In the genomic region with DNA sequence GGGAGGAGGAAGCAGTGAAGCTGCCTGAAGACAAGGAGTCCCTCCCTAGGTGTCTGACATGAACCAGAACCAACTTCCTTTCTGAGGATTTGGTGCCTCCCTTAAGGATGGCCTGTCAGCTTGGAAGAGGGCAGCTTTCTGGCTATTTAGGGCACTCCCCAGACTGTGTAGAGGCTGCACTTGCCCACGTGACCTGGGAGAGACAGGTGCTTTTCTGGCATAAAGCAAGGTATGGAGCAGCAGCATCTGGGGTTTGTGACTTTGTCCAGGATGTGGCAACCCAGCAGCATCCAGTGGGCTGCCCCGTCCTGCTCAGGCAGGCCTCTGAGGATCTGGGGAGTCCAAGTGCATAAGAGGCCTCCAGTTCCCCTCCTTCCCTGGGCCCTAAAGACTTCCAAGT, we compare ENCODE assay signal across 35 cellular contexts. TPM values are rescaled to one million over a fixed set of nuclear protein-coding genes. Genes with fewer than 3 reads are reported as not detected.
"Had no signal": no experiment of that assay in that cellular context is flagged by ENCODE, and none has a peak within 500 bp of the region (broad histone marks: within the 10 kb centered on the region; RNA-seq: fewer than 3 reads in every experiment).

No MANE protein-coding gene starts in this region.

- H3K4me1 ChIP-seq: body of pancreas had no signal

- H3K27ac ChIP-seq: adrenal gland, body of pancreas, esophagus squamous epithelium, gastroesophageal sphincter had no signal

- H3K27me3 ChIP-seq: adrenal gland, body of pancreas, esophagus squamous epithelium, gastroesophageal sphincter had no signal

- DNase-seq: activated CD4-positive, alpha-beta memory T cell treated with anti-CD3 and anti-CD28 coated beads for 36 hours; activated CD4-positive, alpha-beta T cell treated with anti-CD3 and anti-CD28 coated beads for 36 hours; activated CD4-positive, alpha-beta T cell treated with anti-CD3 and anti-CD28 coated beads, Interleukin-2, amount 10 ng/mL, durations not matched to agents 24 days and 14 days; activated CD4-positive, CD25-positive, alpha-beta regulatory T cell; activated CD4-positive, CD25-positive, alpha-beta regulatory T cell treated with anti-CD3 and anti-CD28 coated beads, Interleukin-2, amount 50 U/mL, for 72 hours; activated CD8-positive, alpha-beta memory T cell treated with anti-CD3 and anti-CD28 coated beads, Interleukin-2, amount 10 ng/mL, durations not matched to agents 7 days and 5 days; activated CD8-positive, alpha-beta memory T cell treated with anti-CD3 and anti-CD28 coated beads, Interleukin-2, amount 50 U/mL, for 4 hours; activated CD8-positive, alpha-beta T cell treated with anti-CD3 and anti-CD28 coated beads, Interleukin-2, amount 10 ng/mL, durations not matched to agents 7 days and 5 days; activated effector memory CD4-positive, alpha-beta T cell treated with anti-CD3 and anti-CD28 coated beads, Interleukin-2, amount 50 U/mL, for 16 hours; activated naive CD4-positive, alpha-beta T cell treated with anti-CD3 and anti-CD28 coated beads for 36 hours; activated naive CD8-positive, alpha-beta T cell treated with anti-CD3 and anti-CD28 coated beads for 36 hours; activated naive CD8-positive, alpha-beta T cell treated with anti-CD3 and anti-CD28 coated beads, Interleukin-2, amount 50 U/mL, for 24 hours; activated T-cell treated with anti-CD3 and anti-CD28 coated beads, Interleukin-2, amount 50 U/mL, for 1 hour; activated T-cell treated with anti-CD3 and anti-CD28 coated beads, Interleukin-2, amount 50 U/mL, for 48 hours; adrenal gland; amygdala; aorta; body of pancreas; caudate nucleus; cortex of kidney; dermis blood vessel endothelial cell; effector CD4-positive, alpha-beta T cell; effector memory CD8-positive, alpha-beta T cell; erythroblast; esophagus squamous epithelium; foreskin melanocyte; T-cell; T1000 had no signal

- H3K9me3 ChIP-seq: adrenal gland, body of pancreas, esophagus squamous epithelium, gastroesophageal sphincter had no signal

- FAIRE-seq: colon had no signal

- ATAC-seq: activated CD4-positive, alpha-beta T cell treated with anti-CD3 and anti-CD28 coated beads for 36 hours; activated CD8-positive, alpha-beta memory T cell treated with anti-CD3 and anti-CD28 coated beads, Interleukin-2, amount 10 ng/mL, durations not matched to agents 7 days and 5 days; activated CD8-positive, alpha-beta T cell treated with anti-CD3 and anti-CD28 coated beads, Interleukin-2, amount 10 ng/mL, durations not matched to agents 7 days and 5 days; activated naive CD8-positive, alpha-beta T cell treated with anti-CD3 and anti-CD28 coated beads, Interleukin-2, amount 50 U/mL, for 24 hours; body of pancreas; effector memory CD8-positive, alpha-beta T cell; gastroesophageal sphincter; T-cell had no signal

- H3K4me3 ChIP-seq: adrenal gland, body of pancreas, esophagus squamous epithelium, gastroesophageal sphincter had no signal

- H3K36me3 ChIP-seq: adrenal gland, esophagus squamous epithelium, gastroesophageal sphincter had no signal

RNA-seq across cellular contexts. Expression of a gene that starts 43.2 kb away (rescaled TPM):
- total RNA-seq: activated CD4-positive, alpha-beta memory T cell treated with anti-CD3 and anti-CD28 coated beads for 36 hours; activated CD4-positive, alpha-beta T cell treated with anti-CD3 and anti-CD28 coated beads for 36 hours; activated CD4-positive, alpha-beta T cell treated with anti-CD3 and anti-CD28 coated beads, Interleukin-2, amount 10 ng/mL, durations not matched to agents 24 days and 14 days; activated CD8-positive, alpha-beta memory T cell treated with anti-CD3 and anti-CD28 coated beads for 36 hours; activated CD8-positive, alpha-beta memory T cell treated with anti-CD3 and anti-CD28 coated beads, Interleukin-2, amount 10 ng/mL, durations not matched to agents 7 days and 5 days; activated CD8-positive, alpha-beta T cell treated with anti-CD3 and anti-CD28 coated beads, Interleukin-2, amount 10 ng/mL, durations not matched to agents 7 days and 5 days; activated naive CD4-positive, alpha-beta T cell treated with anti-CD3 and anti-CD28 coated beads for 36 hours; activated naive CD8-positive, alpha-beta T cell treated with anti-CD3 and anti-CD28 coated beads for 36 hours; activated T-helper 2 cell treated with anti-CD3 and anti-CD28 coated beads, Interferon-gamma antibody, Interleukin-2, Interleukin-4, amounts not matched to agents 10 μg/mL and 5 μg/mL and 100 μg/mL, durations not matched to agents 14 hours and 24 hours and 36 hours; aorta; chondrocyte; fibroblast of lung; glomerular endothelial cell; T-cell had no signal
- polyA plus RNA-seq: fibroblast of lung had no signal
